ENCODE assay signal across 8 cellular contexts in the genomic region with DNA sequence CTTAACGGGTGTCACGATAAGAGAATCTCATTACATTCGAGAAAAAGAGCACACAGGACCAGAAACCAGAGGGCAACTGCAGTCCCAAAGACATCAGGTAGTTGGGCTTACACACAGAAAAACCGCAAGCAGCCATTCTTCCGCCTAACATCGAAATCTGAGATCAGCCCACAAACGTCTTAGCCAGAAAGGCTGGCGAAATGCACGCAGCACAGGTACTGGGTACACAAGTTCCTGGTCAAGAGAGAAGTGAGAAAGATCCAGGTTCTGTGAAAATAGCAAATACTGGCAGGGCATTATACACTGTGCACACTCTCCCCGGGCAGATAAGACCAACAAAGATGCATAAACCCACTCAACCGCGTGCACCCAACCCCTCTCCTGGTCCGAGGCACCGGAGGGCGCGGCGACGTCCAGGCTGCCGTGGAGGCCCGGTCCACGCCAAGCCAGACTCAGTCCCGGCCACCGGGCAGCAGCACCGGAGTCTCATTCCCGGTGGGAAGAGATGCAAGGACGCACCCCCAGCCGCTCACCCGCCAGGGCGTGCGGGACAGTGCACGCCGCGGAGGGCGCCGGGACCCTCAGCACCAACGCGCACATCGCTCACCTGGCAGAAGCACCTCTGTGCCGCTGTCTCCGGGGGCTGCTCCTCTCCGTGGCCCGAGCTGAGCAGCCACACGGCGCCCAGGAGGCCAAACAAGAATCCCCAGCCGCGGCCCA. TPM values are rescaled to one million over a fixed set of nuclear protein-coding genes. Genes with fewer than 3 reads are reported as not detected.
DNase-seq lines count a peak whose midpoint lies in the region; ATAC-seq and TF ChIP-seq lines count a peak whose summit lies in the region.

No MANE protein-coding gene starts in this region.

- peaks cover 40% of the 10 kb centered on the region for H3K4me1 ChIP-seq in lower lobe of right lung

- ATAC-seq in HG02884 (IDR thresholded peaks at IDR 0.05; ENCODE audit: unreplicated experiment) (peak; percentile 57), lower lobe of right lung (peak; percentile 52 to 58)
- peak; percentile 58 to 61 for ATAC-seq in activated CD4-positive, CD25-positive, alpha-beta regulatory T cell treated with anti-CD3 and anti-CD28 coated beads, Interleukin-2, amount 50 U/mL, for 24 hours

- DNase-seq in SHP77 (lab: John Stamatoyannopoulos, UW), result peak; percentile 10 to 53
- DNase-seq in SHP77 treated with DMSO at 0.1 percent for 48 hours (lab: John Stamatoyannopoulos, UW), result no peak
- DNase-seq in NCI-H2107 (lab: John Stamatoyannopoulos, UW), result peak; percentile 40
- DNase-seq in coronary artery (ENCODE audit: low spot score), result no peak
- DNase-seq in lower lobe of right lung, result peak; percentile 58
- DNase-seq in stimulated activated CD8-positive, alpha-beta memory T cell treated with anti-CD3 and anti-CD28 coated beads, Interleukin-12 subunit alpha, Interleukin-12 subunit beta, amount 100 ng/mL, for 4 hours (ENCODE audit: low read depth), result peak; percentile 22

- intact Hi-C loops in lower lobe of right lung (cut with DNase I), result no loop called here

- H3K27me3 ChIP-seq in lower lobe of right lung (ENCODE audit: low read depth), result no peaks in the 10 kb centered on the region

- H3K36me3 ChIP-seq in lower lobe of right lung, result no peaks in the 10 kb centered on the region

- TF ChIP-seq CTCF in coronary artery (IDR thresholded peaks at IDR 0.05) (no peak), lower lobe of right lung (IDR thresholded peaks at IDR 0.05) (no peak)

- no peaks in the 10 kb centered on the region for H3K9me3 ChIP-seq in lower lobe of right lung

- H3K4me3 ChIP-seq in coronary artery (peak overlapping the region; percentile 96), lower lobe of right lung (peak overlapping the region; percentile 77)

- H3K27ac ChIP-seq in coronary artery, result peak overlapping the region; percentile 95 to 100
- peak overlapping the region; percentile 98 for H3K27ac ChIP-seq in lower lobe of right lung

RNA-seq across cellular contexts. Expression of a gene that starts 0.4 kb away (rescaled TPM):
- total RNA-seq in lower lobe of right lung, result 41.9 TPM

RNA-seq across cellular contexts. Expression of a gene that starts 12.1 kb away (rescaled TPM):
- total RNA-seq in lower lobe of right lung, result 68.8 TPM

RNA-seq across cellular contexts. Expression of a gene that starts 35.0 kb away (rescaled TPM):
- total RNA-seq in lower lobe of right lung, result 11.4 TPM

Comparison
In these comparisons a context has a peak if more than half of its experiments do, and no peak if none do; other contexts are left out.
1. DNase-seq: peak in SHP77 (2 of 2), NCI-H2107 (single experiment), lower lobe of right lung (single experiment) and stimulated activated CD8-positive, alpha-beta memory T cell treated with anti-CD3 and anti-CD28 coated beads, Interleukin-12 subunit alpha, Interleukin-12 subunit beta, amount 100 ng/mL, for 4 hours (single experiment); none in SHP77 treated with DMSO at 0.1 percent for 48 hours (single experiment) and coronary artery (single experiment).
2. Peak in every context shown above with its lines, with median percentiles within 50 percentile points of each other: ATAC-seq.